Comparison of ENCODE assay signal across 1 cellular context in the genomic region with DNA sequence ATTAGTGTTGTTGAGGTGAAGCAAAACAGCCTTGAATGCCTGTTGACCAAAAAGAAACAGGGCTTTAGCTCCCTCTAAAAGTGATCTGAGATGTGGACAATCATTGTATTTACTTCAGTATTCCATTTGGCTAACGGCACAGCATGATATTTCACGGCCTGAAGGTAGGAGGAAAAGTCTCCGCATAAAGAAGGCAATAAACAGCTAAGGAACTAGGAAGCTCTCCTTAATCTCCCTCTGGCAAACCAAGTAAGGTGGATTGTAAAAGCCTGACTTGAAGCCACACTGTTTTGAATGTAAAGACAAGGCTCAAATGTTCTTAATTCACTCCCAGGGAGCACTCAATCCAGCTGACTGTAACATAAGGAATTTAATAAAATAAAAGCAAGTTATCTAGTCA.
TF ChIP-seq lines count a peak whose summit lies in the region.

No MANE protein-coding gene starts in this region.

TF ChIP-seq in H1, 55 proteins besides CTCF, POLR2A, EP300 and RAD21 (continued from another document):
- TF ChIP-seq CBX5 (IDR thresholded peaks at IDR 0.05; ENCODE audit: low read depth, low read length) (no peak), GTF2F1 (IDR thresholded peaks at IDR 0.05; ENCODE audit: borderline replicate concordance, low read depth, low read length) (no peak), TEAD4 (IDR thresholded peaks at IDR 0.05; ENCODE audit: low read depth, low read length) (no peak), JUN (IDR thresholded peaks at IDR 0.05; ENCODE audit: low read depth, low read length) (no peak), ZNF274 (IDR thresholded peaks at IDR 0.05; ENCODE audit: borderline replicate concordance, extremely low read depth, low read length) (no peak), JUND (IDR thresholded peaks at IDR 0.05; ENCODE audit: low read length) (no peak), SIX5 (IDR thresholded peaks at IDR 0.05; ENCODE audit: low read depth, low read length) (no peak), SAP30 (IDR thresholded peaks at IDR 0.05; ENCODE audit: insufficient read depth, insufficient replicate concordance, low read length) (no peak), TBP (IDR thresholded peaks at IDR 0.05; ENCODE audit: low read depth, low read length) (no peak), HDAC2 (IDR thresholded peaks at IDR 0.05; ENCODE audit: borderline replicate concordance in 1 of 2, low read depth in 2 of 2, low read length in 2 of 2) (no peak)
- TF ChIP-seq, protein P1, sequence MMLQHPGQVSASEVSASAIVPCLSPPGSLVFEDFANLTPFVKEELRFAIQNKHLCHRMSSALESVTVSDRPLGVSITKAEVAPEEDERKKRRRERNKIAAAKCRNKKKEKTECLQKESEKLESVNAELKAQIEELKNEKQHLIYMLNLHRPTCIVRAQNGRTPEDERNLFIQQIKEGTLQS (IDR thresholded peaks at IDR 0.05; ENCODE audit: insufficient read depth, low read depth, low read length), result no peak
- TF ChIP-seq, protein P2, sequence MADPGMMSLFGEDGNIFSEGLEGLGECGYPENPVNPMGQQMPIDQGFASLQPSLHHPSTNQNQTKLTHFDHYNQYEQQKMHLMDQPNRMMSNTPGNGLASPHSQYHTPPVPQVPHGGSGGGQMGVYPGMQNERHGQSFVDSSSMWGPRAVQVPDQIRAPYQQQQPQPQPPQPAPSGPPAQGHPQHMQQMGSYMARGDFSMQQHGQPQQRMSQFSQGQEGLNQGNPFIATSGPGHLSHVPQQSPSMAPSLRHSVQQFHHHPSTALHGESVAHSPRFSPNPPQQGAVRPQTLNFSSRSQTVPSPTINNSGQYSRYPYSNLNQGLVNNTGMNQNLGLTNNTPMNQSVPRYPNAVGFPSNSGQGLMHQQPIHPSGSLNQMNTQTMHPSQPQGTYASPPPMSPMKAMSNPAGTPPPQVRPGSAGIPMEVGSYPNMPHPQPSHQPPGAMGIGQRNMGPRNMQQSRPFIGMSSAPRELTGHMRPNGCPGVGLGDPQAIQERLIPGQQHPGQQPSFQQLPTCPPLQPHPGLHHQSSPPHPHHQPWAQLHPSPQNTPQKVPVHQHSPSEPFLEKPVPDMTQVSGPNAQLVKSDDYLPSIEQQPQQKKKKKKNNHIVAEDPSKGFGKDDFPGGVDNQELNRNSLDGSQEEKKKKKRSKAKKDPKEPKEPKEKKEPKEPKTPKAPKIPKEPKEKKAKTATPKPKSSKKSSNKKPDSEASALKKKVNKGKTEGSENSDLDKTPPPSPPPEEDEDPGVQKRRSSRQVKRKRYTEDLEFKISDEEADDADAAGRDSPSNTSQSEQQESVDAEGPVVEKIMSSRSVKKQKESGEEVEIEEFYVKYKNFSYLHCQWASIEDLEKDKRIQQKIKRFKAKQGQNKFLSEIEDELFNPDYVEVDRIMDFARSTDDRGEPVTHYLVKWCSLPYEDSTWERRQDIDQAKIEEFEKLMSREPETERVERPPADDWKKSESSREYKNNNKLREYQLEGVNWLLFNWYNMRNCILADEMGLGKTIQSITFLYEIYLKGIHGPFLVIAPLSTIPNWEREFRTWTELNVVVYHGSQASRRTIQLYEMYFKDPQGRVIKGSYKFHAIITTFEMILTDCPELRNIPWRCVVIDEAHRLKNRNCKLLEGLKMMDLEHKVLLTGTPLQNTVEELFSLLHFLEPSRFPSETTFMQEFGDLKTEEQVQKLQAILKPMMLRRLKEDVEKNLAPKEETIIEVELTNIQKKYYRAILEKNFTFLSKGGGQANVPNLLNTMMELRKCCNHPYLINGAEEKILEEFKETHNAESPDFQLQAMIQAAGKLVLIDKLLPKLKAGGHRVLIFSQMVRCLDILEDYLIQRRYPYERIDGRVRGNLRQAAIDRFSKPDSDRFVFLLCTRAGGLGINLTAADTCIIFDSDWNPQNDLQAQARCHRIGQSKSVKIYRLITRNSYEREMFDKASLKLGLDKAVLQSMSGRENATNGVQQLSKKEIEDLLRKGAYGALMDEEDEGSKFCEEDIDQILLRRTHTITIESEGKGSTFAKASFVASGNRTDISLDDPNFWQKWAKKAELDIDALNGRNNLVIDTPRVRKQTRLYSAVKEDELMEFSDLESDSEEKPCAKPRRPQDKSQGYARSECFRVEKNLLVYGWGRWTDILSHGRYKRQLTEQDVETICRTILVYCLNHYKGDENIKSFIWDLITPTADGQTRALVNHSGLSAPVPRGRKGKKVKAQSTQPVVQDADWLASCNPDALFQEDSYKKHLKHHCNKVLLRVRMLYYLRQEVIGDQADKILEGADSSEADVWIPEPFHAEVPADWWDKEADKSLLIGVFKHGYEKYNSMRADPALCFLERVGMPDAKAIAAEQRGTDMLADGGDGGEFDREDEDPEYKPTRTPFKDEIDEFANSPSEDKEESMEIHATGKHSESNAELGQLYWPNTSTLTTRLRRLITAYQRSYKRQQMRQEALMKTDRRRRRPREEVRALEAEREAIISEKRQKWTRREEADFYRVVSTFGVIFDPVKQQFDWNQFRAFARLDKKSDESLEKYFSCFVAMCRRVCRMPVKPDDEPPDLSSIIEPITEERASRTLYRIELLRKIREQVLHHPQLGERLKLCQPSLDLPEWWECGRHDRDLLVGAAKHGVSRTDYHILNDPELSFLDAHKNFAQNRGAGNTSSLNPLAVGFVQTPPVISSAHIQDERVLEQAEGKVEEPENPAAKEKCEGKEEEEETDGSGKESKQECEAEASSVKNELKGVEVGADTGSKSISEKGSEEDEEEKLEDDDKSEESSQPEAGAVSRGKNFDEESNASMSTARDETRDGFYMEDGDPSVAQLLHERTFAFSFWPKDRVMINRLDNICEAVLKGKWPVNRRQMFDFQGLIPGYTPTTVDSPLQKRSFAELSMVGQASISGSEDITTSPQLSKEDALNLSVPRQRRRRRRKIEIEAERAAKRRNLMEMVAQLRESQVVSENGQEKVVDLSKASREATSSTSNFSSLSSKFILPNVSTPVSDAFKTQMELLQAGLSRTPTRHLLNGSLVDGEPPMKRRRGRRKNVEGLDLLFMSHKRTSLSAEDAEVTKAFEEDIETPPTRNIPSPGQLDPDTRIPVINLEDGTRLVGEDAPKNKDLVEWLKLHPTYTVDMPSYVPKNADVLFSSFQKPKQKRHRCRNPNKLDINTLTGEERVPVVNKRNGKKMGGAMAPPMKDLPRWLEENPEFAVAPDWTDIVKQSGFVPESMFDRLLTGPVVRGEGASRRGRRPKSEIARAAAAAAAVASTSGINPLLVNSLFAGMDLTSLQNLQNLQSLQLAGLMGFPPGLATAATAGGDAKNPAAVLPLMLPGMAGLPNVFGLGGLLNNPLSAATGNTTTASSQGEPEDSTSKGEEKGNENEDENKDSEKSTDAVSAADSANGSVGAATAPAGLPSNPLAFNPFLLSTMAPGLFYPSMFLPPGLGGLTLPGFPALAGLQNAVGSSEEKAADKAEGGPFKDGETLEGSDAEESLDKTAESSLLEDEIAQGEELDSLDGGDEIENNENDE (IDR thresholded peaks at IDR 0.05; ENCODE audit: insufficient replicate concordance, low read length), result no peak
